ENCODE assay signal across 16 cellular contexts in genomic region chr9:119368179-119368578, GRCh38. TPM values are rescaled to one million over a fixed set of nuclear protein-coding genes. Genes with fewer than 3 reads are reported as not detected.
DNase-seq lines count a peak whose midpoint lies in the region; ATAC-seq and TF ChIP-seq lines count a peak whose summit lies in the region.
"Had no signal": no experiment of that assay in that cellular context is flagged by ENCODE, and none has a peak within 500 bp of the region (broad histone marks: within the 10 kb centered on the region; RNA-seq: fewer than 3 reads in every experiment).

No MANE protein-coding gene starts in this region.

- H3K27ac ChIP-seq in caudate nucleus (ENCODE audit: low read depth, low read length) (peak overlapping the region; percentile 63), thoracic aorta (no peak overlapping the region)
- H3K27ac ChIP-seq: Peyer's patch had no signal

- peak overlapping the region; percentile 63 for H3K4me3 ChIP-seq in thoracic aorta

- peaks cover 23% of the 10 kb centered on the region for H3K27me3 Mint-ChIP-seq in activated CD8-positive, alpha-beta memory T cell treated with anti-CD3 and anti-CD28 coated beads, Interleukin-2, amount 10 ng/mL, durations not matched to agents 7 days and 5 days
- H3K27me3 Mint-ChIP-seq in Calu3 (ENCODE audit: unreplicated experiment), result no peaks in the 10 kb centered on the region

- no peak overlapping the region for H3K27ac Mint-ChIP-seq in activated CD8-positive, alpha-beta memory T cell treated with anti-CD3 and anti-CD28 coated beads, Interleukin-2, amount 10 ng/mL, durations not matched to agents 7 days and 5 days
- no peak overlapping the region for H3K27ac Mint-ChIP-seq in Calu3 (ENCODE audit: unreplicated experiment)
- H3K27ac Mint-ChIP-seq: activated CD8-positive, alpha-beta T cell treated with anti-CD3 and anti-CD28 coated beads for 36 hours; dendritic cell treated with granulocyte-macrophage colony-stimulating factor and Interleukin-4, amounts not matched to agents 40 ng/mL and 50 ng/mL, for 4 days had no signal

- no TSS peak for BruUV-seq in Calu3 (replicated peaks; lab: Mats Ljungman, UMichigan)

- no peak for ATAC-seq in activated CD8-positive, alpha-beta memory T cell treated with anti-CD3 and anti-CD28 coated beads, Interleukin-2, amount 10 ng/mL, durations not matched to agents 7 days and 5 days
- ATAC-seq in thoracic aorta (ENCODE audit: insufficient number of reproducible peaks, low FRiP score, low read depth), result no peak
- ATAC-seq: activated CD8-positive, alpha-beta T cell treated with anti-CD3 and anti-CD28 coated beads for 36 hours; left colon had no signal

- CTCF ChIA-PET in activated CD8-positive, alpha-beta memory T cell treated with anti-CD3 and anti-CD28 coated beads, Interleukin-2, amount 10 ng/mL, durations not matched to agents 7 days and 5 days (lab: Charles Lee), result no interaction called here
- CTCF ChIA-PET in Calu3 (lab: Charles Lee), result no interaction called here

- no peak for TF ChIP-seq CTCF in thoracic aorta (IDR thresholded peaks at IDR 0.05)
- TF ChIP-seq CTCF in Calu3 (IDR thresholded peaks at IDR 0.05; ENCODE audit: unreplicated experiment), result no peak

- peaks cover 5% of the 10 kb centered on the region for H3K27me3 ChIP-seq in thoracic aorta (replicated peaks; ENCODE audit: insufficient read depth)

- intact Hi-C loops in Calu3 (cut with micrococcal nuclease; ENCODE audit: unreplicated experiment), result no loop called here

- DNase-seq in activated CD8-positive, alpha-beta memory T cell treated with anti-CD3 and anti-CD28 coated beads, Interleukin-2, amount 10 ng/mL, durations not matched to agents 7 days and 5 days, result no peak
- DNase-seq in activated CD8-positive, alpha-beta memory T cell treated with anti-CD3 and anti-CD28 coated beads for 24 hours, result no peak
- peak in 17 of 61 donors; percentile 13 to 65 (median 34) for DNase-seq in caudate nucleus (lab: John Stamatoyannopoulos, UW)
- peak; percentile 36 for DNase-seq in medulla oblongata (ENCODE audit: extremely low spot score)
- DNase-seq in thoracic aorta (ENCODE audit: low spot score), result no peak
- DNase-seq in Calu3, result no peak
- DNase-seq in activated effector memory CD4-positive, alpha-beta T cell treated with Interleukin-2 at 50 U/mL for 16 hours, result no peak
- DNase-seq in OCI-M1 (lab: John Stamatoyannopoulos, UW), result no peak
- DNase-seq: activated naive CD4-positive, alpha-beta T cell treated with Interleukin-2 at 50 U/mL for 16 hours; DND-41; left colon; Peyer's patch; stimulated activated CD4-positive, alpha-beta T cell treated with anti-CD3 and anti-CD28 coated beads, Interleukin-15, amount 100 ng/mL, for 24 hours; T1000 had no signal

- peaks cover 2% of the 10 kb centered on the region for H3K9me3 Mint-ChIP-seq in activated CD8-positive, alpha-beta memory T cell treated with anti-CD3 and anti-CD28 coated beads, Interleukin-2, amount 10 ng/mL, durations not matched to agents 7 days and 5 days (ENCODE audit: low read depth)
- peaks cover 9% of the 10 kb centered on the region for H3K9me3 Mint-ChIP-seq in Calu3 (ENCODE audit: low read depth, unreplicated experiment)

- no peaks in the 10 kb centered on the region for H3K36me3 ChIP-seq in thoracic aorta
- H3K36me3 ChIP-seq: Peyer's patch had no signal

- H3K9me3 ChIP-seq in thoracic aorta, result no peaks in the 10 kb centered on the region
- H3K9me3 ChIP-seq: Peyer's patch had no signal

- no peaks in the 10 kb centered on the region for H3K4me1 Mint-ChIP-seq in activated CD8-positive, alpha-beta memory T cell treated with anti-CD3 and anti-CD28 coated beads, Interleukin-2, amount 10 ng/mL, durations not matched to agents 7 days and 5 days
- H3K4me1 Mint-ChIP-seq in Calu3 (ENCODE audit: low read depth, unreplicated experiment), result no peaks in the 10 kb centered on the region

- peaks cover 0 to 12% of the 10 kb centered on the region in 2 donors for H3K4me1 ChIP-seq in thoracic aorta (ENCODE audit: control insufficient read depth in 1 of 2, low read depth in 2 of 2)

- H3K4me3 Mint-ChIP-seq in activated CD8-positive, alpha-beta memory T cell treated with anti-CD3 and anti-CD28 coated beads, Interleukin-2, amount 10 ng/mL, durations not matched to agents 7 days and 5 days, result peak overlapping the region; percentile 19
- H3K4me3 Mint-ChIP-seq in Calu3 (ENCODE audit: low read depth, unreplicated experiment), result no peak overlapping the region
- H3K4me3 Mint-ChIP-seq: activated CD8-positive, alpha-beta T cell treated with anti-CD3 and anti-CD28 coated beads for 36 hours; dendritic cell treated with granulocyte-macrophage colony-stimulating factor and Interleukin-4, amounts not matched to agents 40 ng/mL and 50 ng/mL, for 4 days had no signal

- H3K36me3 Mint-ChIP-seq in activated CD8-positive, alpha-beta memory T cell treated with anti-CD3 and anti-CD28 coated beads, Interleukin-2, amount 10 ng/mL, durations not matched to agents 7 days and 5 days, result peaks cover 4% of the 10 kb centered on the region
- no peaks in the 10 kb centered on the region for H3K36me3 Mint-ChIP-seq in Calu3 (ENCODE audit: insufficient read depth, unreplicated experiment)

RNA-seq across cellular contexts. Expression of gene BRINP1, which starts 1.1 kb away (rescaled TPM):
- total RNA-seq in activated CD8-positive, alpha-beta memory T cell treated with anti-CD3 and anti-CD28 coated beads, Interleukin-2, amount 10 ng/mL, durations not matched to agents 7 days and 5 days, result not detected
- total RNA-seq in thoracic aorta, result 1 to 10 TPM; 1.8 to 4.3 TPM
- total RNA-seq in Calu3 (2022), result not detected in 2 replicates
- total RNA-seq: activated CD8-positive, alpha-beta T cell treated with anti-CD3 and anti-CD28 coated beads for 36 hours had no signal
